Comparison of ENCODE assay signal across 14 cellular contexts in genomic region chr10:24344695-24345473, GRCh38.
DNase-seq lines count a peak whose midpoint lies in the region; ATAC-seq and TF ChIP-seq lines count a peak whose summit lies in the region.
"Had no signal": no experiment of that assay in that cellular context is flagged by ENCODE, and none has a peak within 500 bp of the region (broad histone marks: within the 10 kb centered on the region; RNA-seq: fewer than 3 reads in every experiment).

No MANE protein-coding gene starts in this region.

- H3K4me3 ChIP-seq in body of pancreas = no peak overlapping the region
- H3K4me3 ChIP-seq in lower lobe of right lung = no peak overlapping the region
- H3K4me3 ChIP-seq: lung, upper lobe of right lung had no signal

- H3K4me1 Mint-ChIP-seq in activated T-cell treated with anti-CD3 and anti-CD28 coated beads, Interleukin-2, amount 50 U/mL, for 4 hours (ENCODE audit: low read depth) = no peaks in the 10 kb centered on the region
- H3K4me1 Mint-ChIP-seq: activated T-helper 17 cell treated with anti-CD3 and anti-CD28 coated beads, Interleukin-2, amount 50 U/mL, for 72 hours had no signal

- H3K36me3 ChIP-seq in body of pancreas (replicated peaks in 1 of 2; ENCODE audit: insufficient read depth in 1 of 2, low read depth in 2 of 2) (no peaks in the 10 kb centered on the region), lower lobe of right lung (no peaks in the 10 kb centered on the region)
- H3K36me3 ChIP-seq: upper lobe of right lung had no signal

- peaks cover 2% of the 10 kb centered on the region for H3K27me3 Mint-ChIP-seq in activated T-cell treated with anti-CD3 and anti-CD28 coated beads, Interleukin-2, amount 50 U/mL, for 4 hours (ENCODE audit: low read depth)

- no peak overlapping the region for H3K4me3 Mint-ChIP-seq in activated T-cell treated with anti-CD3 and anti-CD28 coated beads, Interleukin-2, amount 50 U/mL, for 4 hours
- H3K4me3 Mint-ChIP-seq: activated T-helper 17 cell treated with anti-CD3 and anti-CD28 coated beads, Interleukin-2, amount 50 U/mL, for 72 hours had no signal

- intact Hi-C loops in left ventricle myocardium superior (cut with micrococcal nuclease) = no loop called here
- intact Hi-C loops in cardiac septum (cut with DNase I) = loop anchor here (10.0 kb wide), 1 partner anchor 130 kb away; no protein-coding TSS in a partner anchor
- intact Hi-C loops in body of pancreas (cut with DNase I) = no loop called here
- intact Hi-C loops in lower lobe of right lung (cut with DNase I) = no loop called here

- H3K9me3 ChIP-seq in body of pancreas (no peaks in the 10 kb centered on the region), lower lobe of right lung (no peaks in the 10 kb centered on the region)
- H3K9me3 ChIP-seq: upper lobe of right lung had no signal

- ATAC-seq in left ventricle myocardium superior = peak; percentile 33
- no peak for ATAC-seq in body of pancreas
- no peak for ATAC-seq in lower lobe of right lung
- ATAC-seq in activated T-cell treated with anti-CD3 and anti-CD28 coated beads, Interleukin-2, amount 50 U/mL, for 4 hours = no peak
- ATAC-seq: activated T-helper 17 cell treated with anti-CD3 and anti-CD28 coated beads, Interleukin-2, amount 50 U/mL, for 72 hours had no signal

- TF ChIP-seq POLR2A in body of pancreas (IDR thresholded peaks at IDR 0.05) = no peak

- DNase-seq in left ventricle myocardium superior = no peak
- no peak for DNase-seq in cardiac septum (ENCODE audit: low spot score)
- DNase-seq in body of pancreas = no peak
- DNase-seq in myocyte (ENCODE audit: low read depth) = peak; percentile 8
- DNase-seq in OCI-M2 (lab: John Stamatoyannopoulos, UW; ENCODE audit: unreplicated experiment) = no peak
- no peak for DNase-seq in NCI-H526 (lab: John Stamatoyannopoulos, UW)
- DNase-seq in lower lobe of right lung = no peak
- DNase-seq in activated T-cell treated with anti-CD3 and anti-CD28 coated beads, Interleukin-2, amount 50 U/mL, for 4 hours = no peak
- DNase-seq: occipital lobe; stimulated activated CD4-positive, alpha-beta T cell treated with anti-CD3 and anti-CD28 coated beads, Interleukin-15, amount 100 ng/mL, for 24 hours; T-helper 2 cell; upper lobe of right lung had no signal

- no peaks in the 10 kb centered on the region for H3K9me3 Mint-ChIP-seq in activated T-cell treated with anti-CD3 and anti-CD28 coated beads, Interleukin-2, amount 50 U/mL, for 4 hours
- H3K9me3 Mint-ChIP-seq: activated T-helper 17 cell treated with anti-CD3 and anti-CD28 coated beads, Interleukin-2, amount 50 U/mL, for 72 hours had no signal

- H3K36me3 Mint-ChIP-seq in activated T-cell treated with anti-CD3 and anti-CD28 coated beads, Interleukin-2, amount 50 U/mL, for 4 hours (ENCODE audit: insufficient read depth) = no peaks in the 10 kb centered on the region

- WGBS in body of pancreas, 2 donors = 87 to 89% methylated on average over 7 of the region's 7 CpGs

- H3K27ac ChIP-seq in body of pancreas = peak overlapping the region; percentile 50 to 79 (median 62)
- no peak overlapping the region for H3K27ac ChIP-seq in lower lobe of right lung
- H3K27ac ChIP-seq: upper lobe of right lung had no signal

- no peaks in the 10 kb centered on the region for H3K27me3 ChIP-seq in body of pancreas
- no peaks in the 10 kb centered on the region for H3K27me3 ChIP-seq in lower lobe of right lung (ENCODE audit: low read depth)
- H3K27me3 ChIP-seq: upper lobe of right lung had no signal

- no peak for TF ChIP-seq CTCF in body of pancreas (IDR thresholded peaks at IDR 0.05)
- TF ChIP-seq CTCF in lower lobe of right lung (IDR thresholded peaks at IDR 0.05) = no peak

- H3K4me1 ChIP-seq in body of pancreas = peaks cover 37% of the 10 kb centered on the region
- peaks cover 18% of the 10 kb centered on the region for H3K4me1 ChIP-seq in lower lobe of right lung
